ENCODE assay signal across 18 cellular contexts in genomic region chr13:84973661-84974060, GRCh38.
"Had no signal": no experiment of that assay in that cellular context is flagged by ENCODE, and none has a peak within 500 bp of the region (broad histone marks: within the 10 kb centered on the region; RNA-seq: fewer than 3 reads in every experiment).

No MANE protein-coding gene starts in this region.

- H3K4me1 ChIP-seq: breast epithelium, gastrocnemius medialis, heart right ventricle, left lung, pancreas, sigmoid colon had no signal

- H3K27me3 ChIP-seq: breast epithelium, gastrocnemius medialis, heart right ventricle, left lung, pancreas, sigmoid colon, spleen had no signal

- H3K36me3 ChIP-seq: breast epithelium, gastrocnemius medialis, heart right ventricle, left lung, pancreas, sigmoid colon, spleen, thoracic aorta had no signal

- H3K36me3 Mint-ChIP-seq: activated naive CD8-positive, alpha-beta T cell treated with anti-CD3 and anti-CD28 coated beads, Interleukin-2, amount 10 ng/mL, durations not matched to agents 7 days and 5 days had no signal

- H3K27ac ChIP-seq: breast epithelium, gastrocnemius medialis, heart right ventricle, left lung, pancreas, sigmoid colon, spleen, thoracic aorta had no signal

- H3K27ac Mint-ChIP-seq: activated naive CD8-positive, alpha-beta T cell treated with anti-CD3 and anti-CD28 coated beads, Interleukin-2, amount 10 ng/mL, durations not matched to agents 7 days and 5 days; activated T-helper 1 cell treated with anti-CD3 and anti-CD28 coated beads, Interleukin-12 subunit alpha, Interleukin-12 subunit beta, Interleukin-2, Interleukin-4 antibody, amounts not matched to agents 30 ng/mL and 10 ng/mL and 1 ng/mL, durations not matched to agents 14 hours and 24 hours and 36 hours; dendritic cell treated with granulocyte-macrophage colony-stimulating factor and Interleukin-4, amounts not matched to agents 40 ng/mL and 50 ng/mL, for 4 days had no signal

- H3K9me3 ChIP-seq: breast epithelium, gastrocnemius medialis, left lung, pancreas, sigmoid colon, thoracic aorta had no signal

- H3K9me3 Mint-ChIP-seq: activated naive CD8-positive, alpha-beta T cell treated with anti-CD3 and anti-CD28 coated beads, Interleukin-2, amount 10 ng/mL, durations not matched to agents 7 days and 5 days; activated T-helper 1 cell treated with anti-CD3 and anti-CD28 coated beads, Interleukin-12 subunit alpha, Interleukin-12 subunit beta, Interleukin-2, Interleukin-4 antibody, amounts not matched to agents 30 ng/mL and 10 ng/mL and 1 ng/mL, durations not matched to agents 14 hours and 24 hours and 36 hours had no signal

- H3K4me1 Mint-ChIP-seq: activated naive CD8-positive, alpha-beta T cell treated with anti-CD3 and anti-CD28 coated beads, Interleukin-2, amount 10 ng/mL, durations not matched to agents 7 days and 5 days had no signal

- H3K4me3 ChIP-seq: breast epithelium, gastrocnemius medialis, heart right ventricle, left lung, pancreas, sigmoid colon, spleen, thoracic aorta had no signal

- DNase-seq: activated CD4-positive, alpha-beta T cell treated with anti-CD3 and anti-CD28 coated beads, Interleukin-2, amount 50 U/mL, for 1 hour; activated naive CD8-positive, alpha-beta T cell treated with anti-CD3 and anti-CD28 coated beads, Interleukin-2, amount 10 ng/mL, durations not matched to agents 7 days and 5 days; cerebellar nuclear complex; effector memory CD4-positive, alpha-beta T cell; gastrocnemius medialis; heart right ventricle; kidney; left lung; pancreas; sigmoid colon; spleen; stimulated activated CD4-positive, alpha-beta T cell treated with anti-CD3 and anti-CD28 coated beads, Interleukin-1b, Interleukin-23, amount 100 ng/mL, for 48 hours; T-helper 9 cell had no signal

- ATAC-seq: activated CD4-positive, CD25-positive, alpha-beta regulatory T cell treated with anti-CD3 and anti-CD28 coated beads, Interleukin-2, amount 50 U/mL, for 24 hours; gastrocnemius medialis; heart right ventricle; left lung; pancreas had no signal

- H3K4me3 Mint-ChIP-seq: activated naive CD8-positive, alpha-beta T cell treated with anti-CD3 and anti-CD28 coated beads, Interleukin-2, amount 10 ng/mL, durations not matched to agents 7 days and 5 days; activated T-helper 1 cell treated with anti-CD3 and anti-CD28 coated beads, Interleukin-12 subunit alpha, Interleukin-12 subunit beta, Interleukin-2, Interleukin-4 antibody, amounts not matched to agents 30 ng/mL and 10 ng/mL and 1 ng/mL, durations not matched to agents 14 hours and 24 hours and 36 hours; dendritic cell treated with granulocyte-macrophage colony-stimulating factor and Interleukin-4, amounts not matched to agents 40 ng/mL and 50 ng/mL, for 4 days had no signal

- H3K27me3 Mint-ChIP-seq: activated naive CD8-positive, alpha-beta T cell treated with anti-CD3 and anti-CD28 coated beads, Interleukin-2, amount 10 ng/mL, durations not matched to agents 7 days and 5 days; dendritic cell treated with granulocyte-macrophage colony-stimulating factor and Interleukin-4, amounts not matched to agents 40 ng/mL and 50 ng/mL, for 4 days had no signal
